Comparison of ENCODE assay signal across 11 cellular contexts in genomic region chr22:20154602-20155183, GRCh38. TPM values are rescaled to one million over a fixed set of nuclear protein-coding genes. Genes with fewer than 3 reads are reported as not detected.
DNase-seq lines count a peak whose midpoint lies in the region; ATAC-seq, FAIRE-seq and TF ChIP-seq lines count a peak whose summit lies in the region.
"Had no signal": no experiment of that assay in that cellular context is flagged by ENCODE, and none has a peak within 500 bp of the region (broad histone marks: within the 10 kb centered on the region; RNA-seq: fewer than 3 reads in every experiment).

No MANE protein-coding gene starts in this region.

- H3K23me2 ChIP-seq in H9 (ENCODE audit: insufficient read length, low read depth, low read length, poor library complexity, severe bottlenecking) = peaks cover 5% of the 10 kb centered on the region

- H2BK5ac ChIP-seq in H9 (ENCODE audit: insufficient read length, low read length) = no peak overlapping the region

- H2AFZ ChIP-seq in H9 (ENCODE audit: low read length) (no peak overlapping the region), astrocyte (ENCODE audit: low read depth, low read length) (no peak overlapping the region), neural progenitor cell (replicated peaks) (no peak overlapping the region)

- H3K27ac ChIP-seq in H9 (ENCODE audit: insufficient read length, low read depth, low read length) = no peak overlapping the region
- no peak overlapping the region for H3K27ac ChIP-seq in astrocyte (ENCODE audit: low read depth, low read length)
- no peak overlapping the region for H3K27ac ChIP-seq in neural progenitor cell
- H3K27ac ChIP-seq: adrenal gland had no signal

- in situ Hi-C loops in GM13977 (cut with MboI; ENCODE audit: low pct_unique_long_range_greater_than_20kb, low sequenced_read_pairs, unreplicated experiment) = loop anchor here (10.0 kb wide), 1 partner anchor 140 kb away; no protein-coding TSS in a partner anchor

- FAIRE-seq in astrocyte (lab: Jason Lieb, UNC) = no peak

- TF ChIP-seq CTCF in H9 (conservative IDR thresholded peaks at IDR 0.05) (peak; percentile 27; the same call in 2 of the 3 replicates), astrocyte (IDR thresholded peaks at IDR 0.05; ENCODE audit: insufficient read depth, low read depth, low read length) (no peak), neural progenitor cell (IDR thresholded peaks at IDR 0.05) (no peak), GM13977 (IDR thresholded peaks at IDR 0.05; ENCODE audit: extremely low read depth, insufficient read depth, missing control alignments) (no peak)

- H3K18ac ChIP-seq in H9 (ENCODE audit: insufficient read length, low read depth, low read length) = no peak overlapping the region

- H3K4me1 ChIP-seq in H9 (ENCODE audit: insufficient read depth, low read length) = no peaks in the 10 kb centered on the region
- H3K4me1 ChIP-seq in astrocyte (ENCODE audit: insufficient read depth, low read length) = no peaks in the 10 kb centered on the region
- H3K4me1 ChIP-seq in neural progenitor cell = peaks cover 9% of the 10 kb centered on the region

- H3K79me2 ChIP-seq in H9 (ENCODE audit: insufficient read depth, low read length) (no peaks in the 10 kb centered on the region), astrocyte (ENCODE audit: insufficient read depth, low read length) (no peaks in the 10 kb centered on the region), neural progenitor cell (ENCODE audit: low read depth) (no peaks in the 10 kb centered on the region)

- H3T11ph ChIP-seq in H9 (ENCODE audit: low read length) = no peak overlapping the region

- H3K9me3 Mint-ChIP-seq in H9 (no peaks in the 10 kb centered on the region; a peak in 1 of 5 replicates), astrocyte (ENCODE audit: unreplicated experiment) (no peaks in the 10 kb centered on the region), neural progenitor cell (no peaks in the 10 kb centered on the region)
- H3K9me3 Mint-ChIP-seq: naive B cell had no signal

- peak; percentile 49 for DNase-seq in DMS53 (lab: John Stamatoyannopoulos, UW)
- DNase-seq in DMS53 treated with DMSO at 0.1 percent for 48 hours (lab: John Stamatoyannopoulos, UW; ENCODE audit: unreplicated experiment) = no peak
- no peak for DNase-seq in H9
- DNase-seq in astrocyte (ENCODE audit: low read depth) = no peak
- DNase-seq in neural progenitor cell (ENCODE audit: low spot score) = no peak
- DNase-seq in NCI-H2196 (lab: John Stamatoyannopoulos, UW; ENCODE audit: unreplicated experiment) = no peak
- DNase-seq in GM13977 (ENCODE audit: low spot score) = no peak
- DNase-seq: naive B cell had no signal

- no peaks in the 10 kb centered on the region for H3F3A ChIP-seq in neural progenitor cell (ENCODE audit: low read depth)

- H4K20me1 ChIP-seq in H9 (ENCODE audit: control insufficient read depth, insufficient read depth, insufficient read length) (no peaks in the 10 kb centered on the region), astrocyte (ENCODE audit: insufficient read depth, low read length) (no peaks in the 10 kb centered on the region), neural progenitor cell (ENCODE audit: low read depth) (no peaks in the 10 kb centered on the region)

- H3K4me3 Mint-ChIP-seq in H9 (no peak overlapping the region), astrocyte (ENCODE audit: unreplicated experiment) (no peak overlapping the region), neural progenitor cell (no peak overlapping the region)
- H3K4me3 Mint-ChIP-seq: naive B cell had no signal

- ATAC-seq in GM19023 (IDR thresholded peaks at IDR 0.05; ENCODE audit: unreplicated experiment) = no peak

- H3K9me3 ChIP-seq in H9 (ENCODE audit: control insufficient read depth, low read depth, low read length) (no peaks in the 10 kb centered on the region), astrocyte (ENCODE audit: insufficient read depth, low read depth, low read length) (no peaks in the 10 kb centered on the region), neural progenitor cell (ENCODE audit: low read depth) (no peaks in the 10 kb centered on the region)
- H3K9me3 ChIP-seq: adrenal gland had no signal

- no peak overlapping the region for H3K27ac Mint-ChIP-seq in H9
- peak overlapping the region; percentile 53 for H3K27ac Mint-ChIP-seq in astrocyte (ENCODE audit: unreplicated experiment)
- peak overlapping the region; percentile 97 for H3K27ac Mint-ChIP-seq in neural progenitor cell

- no peak overlapping the region for H3K56ac ChIP-seq in H9 (ENCODE audit: insufficient read length, low read depth, low read length)

- no peak overlapping the region for H2BK12ac ChIP-seq in H9 (ENCODE audit: insufficient read length, low read depth, low read length)

- no peak overlapping the region for H3K14ac ChIP-seq in H9 (ENCODE audit: insufficient read depth, low read length)

- no CpG with 5 or more reads among the region's 14 CpGs for WGBS in H9 (ENCODE audit: extremely low coverage, insufficient read length, low lambda C conversion rate)

- no peaks in the 10 kb centered on the region for H3K27me3 ChIP-seq in H9 (ENCODE audit: insufficient read depth, low read length)
- H3K27me3 ChIP-seq in astrocyte (ENCODE audit: insufficient read depth, low read length) = no peaks in the 10 kb centered on the region
- no peaks in the 10 kb centered on the region for H3K27me3 ChIP-seq in neural progenitor cell
- H3K27me3 ChIP-seq: adrenal gland had no signal

- H3K4ac ChIP-seq in H9 (ENCODE audit: low read depth, low read length) = no peak overlapping the region

- H2BK15ac ChIP-seq in H9 (ENCODE audit: low read depth, low read length) = no peak overlapping the region

- no peak overlapping the region for H4K91ac ChIP-seq in H9 (ENCODE audit: insufficient read length, low read depth, low read length)

- no peaks in the 10 kb centered on the region for H3K36me3 ChIP-seq in astrocyte (ENCODE audit: insufficient read depth, low read length)
- H3K36me3 ChIP-seq in neural progenitor cell = no peaks in the 10 kb centered on the region
- H3K36me3 ChIP-seq: adrenal gland had no signal

- H2AK5ac ChIP-seq in H9 (ENCODE audit: insufficient read length, low read length) = no peak overlapping the region

- H3K27me3 Mint-ChIP-seq in H9 (ENCODE audit: low read depth) (no peaks in the 10 kb centered on the region), astrocyte (ENCODE audit: low read depth, unreplicated experiment) (peaks cover 7% of the 10 kb centered on the region), neural progenitor cell (ENCODE audit: insufficient read depth, low read depth) (no peaks in the 10 kb centered on the region)

- no peak overlapping the region for H3K9ac ChIP-seq in H9 (ENCODE audit: extremely low read depth, insufficient read length, low read length)
- H3K9ac ChIP-seq in astrocyte (ENCODE audit: low read length) = peak overlapping the region; percentile 57
- no peak overlapping the region for H3K9ac ChIP-seq in neural progenitor cell

- no peak overlapping the region for H2BK120ac ChIP-seq in H9 (ENCODE audit: low read depth, low read length, poor library complexity, severe bottlenecking)

- H3K4me3 ChIP-seq in astrocyte (ENCODE audit: insufficient read depth, low read depth, low read length) = peak overlapping the region; percentile 39
- H3K4me3 ChIP-seq in neural progenitor cell = no peak overlapping the region
- H3K4me3 ChIP-seq: adrenal gland had no signal

- H4K8ac ChIP-seq in H9 (replicated peaks; ENCODE audit: insufficient read length, low read depth, low read length) = no peak overlapping the region

- no peak overlapping the region for H3K23ac ChIP-seq in H9 (ENCODE audit: insufficient read length, low read depth, low read length)

- H3K36me3 Mint-ChIP-seq in H9 (ENCODE audit: insufficient read depth in 1 of 3, low read depth in 3 of 3) = no peaks in the 10 kb centered on the region
- no peaks in the 10 kb centered on the region for H3K36me3 Mint-ChIP-seq in astrocyte (ENCODE audit: low read depth, unreplicated experiment)
- H3K36me3 Mint-ChIP-seq in neural progenitor cell = no peaks in the 10 kb centered on the region
- H3K36me3 Mint-ChIP-seq: naive B cell had no signal

- H3K4me2 ChIP-seq in H9 (ENCODE audit: insufficient read depth, insufficient read length, low read length) = no peak overlapping the region
- peak overlapping the region; percentile 84 for H3K4me2 ChIP-seq in astrocyte (ENCODE audit: low read length)
- no peak overlapping the region for H3K4me2 ChIP-seq in neural progenitor cell

- no peak overlapping the region for H2BK20ac ChIP-seq in H9 (ENCODE audit: low read depth, low read length, poor library complexity, severe bottlenecking)

- no peaks in the 10 kb centered on the region for H3K79me1 ChIP-seq in H9 (ENCODE audit: insufficient read depth, low read depth, low read length, poor library complexity, severe bottlenecking)

- peaks cover 6 to 14% of the 10 kb centered on the region in 2 experiments for H3K4me1 Mint-ChIP-seq in H9
- H3K4me1 Mint-ChIP-seq in astrocyte (ENCODE audit: low read depth, unreplicated experiment) = no peaks in the 10 kb centered on the region
- peaks cover 40% of the 10 kb centered on the region for H3K4me1 Mint-ChIP-seq in neural progenitor cell

- no peak overlapping the region for H4K5ac ChIP-seq in H9 (ENCODE audit: insufficient read length, low read depth, low read length)

RNA-seq across cellular contexts. Expression of gene CCDC188, which starts 3.8 kb away (rescaled TPM):
- total RNA-seq in H9 (2021) = not detected in 2 replicates
- not detected in 2 replicates for total RNA-seq in astrocyte
- total RNA-seq in neural progenitor cell (ENCODE audit: low replicate concordance) = not detected in 2 replicates
- total RNA-seq: A172 had no signal

RNA-seq across cellular contexts. Expression of gene ZDHHC8, which starts 23.1 kb away (rescaled TPM):
- total RNA-seq in H9 (2021) (47.3 and 51.7 TPM in 2 replicates), astrocyte (88.3 and 93.7 TPM in 2 replicates), neural progenitor cell (ENCODE audit: low replicate concordance) (7.1 and 11.4 TPM in 2 replicates)

RNA-seq across cellular contexts. Expression of gene TRMT2A, which starts 37.7 kb away (rescaled TPM):
- 58.2 and 65.0 TPM in 2 replicates for total RNA-seq in H9 (2021)
- total RNA-seq in astrocyte = 32.9 and 35.1 TPM in 2 replicates
- total RNA-seq in neural progenitor cell (ENCODE audit: low replicate concordance) = 24.3 and 39.7 TPM in 2 replicates

RNA-seq across cellular contexts. Expression of gene RANBP1, which starts 38.8 kb away (rescaled TPM):
- total RNA-seq in H9 (2021) = 522 and 531 TPM in 2 replicates
- total RNA-seq in astrocyte = 149 and 164 TPM in 2 replicates
- total RNA-seq in neural progenitor cell (ENCODE audit: low replicate concordance) = 874 and 918 TPM in 2 replicates

Comparison
In these comparisons a context has a peak if more than half of its experiments do, and no peak if none do; other contexts are left out.
1. H3K27ac Mint-ChIP-seq: peak in astrocyte (single experiment) and neural progenitor cell (single experiment); none in H9 (0 of 3).